ENCODE assay signal across 8 cellular contexts in genomic region chr11:132126973-132127900, GRCh38.
DNase-seq lines count a peak whose midpoint lies in the region; ATAC-seq and TF ChIP-seq lines count a peak whose summit lies in the region.

No MANE protein-coding gene starts in this region.

- no peaks in the 10 kb centered on the region for H3K4me1 ChIP-seq in prostate gland (replicated peaks)

- no peak for ATAC-seq in GM18511 (IDR thresholded peaks at IDR 0.05; ENCODE audit: unreplicated experiment)

- intact Hi-C loops in prostate gland (cut with DNase I): no loop called here
- intact Hi-C loops in activated T-helper 2 cell treated with anti-CD3 and anti-CD28 coated beads, Interferon-gamma antibody, Interleukin-2, Interleukin-4, amounts not matched to agents 10 μg/mL and 5 μg/mL and 100 μg/mL, durations not matched to agents 14 hours and 24 hours and 36 hours (cut with micrococcal nuclease): no loop called here

- H3K36me3 ChIP-seq in prostate gland: no peaks in the 10 kb centered on the region

- WGBS in prostate gland: 29% methylated on average over 19 of the region's 19 CpGs

- H3K27ac Mint-ChIP-seq in glutamatergic neuron (ENCODE audit: unreplicated experiment): peak overlapping the region; percentile 30
- no peak overlapping the region for H3K27ac Mint-ChIP-seq in activated T-helper 2 cell treated with anti-CD3 and anti-CD28 coated beads, Interferon-gamma antibody, Interleukin-2, Interleukin-4, amounts not matched to agents 10 μg/mL and 5 μg/mL and 100 μg/mL, durations not matched to agents 14 hours and 24 hours and 36 hours

- no peak overlapping the region for H3K27ac ChIP-seq in VCaP
- H3K27ac ChIP-seq in prostate gland: no peak overlapping the region

- DNase-seq in CD1c-positive myeloid dendritic cell (ENCODE audit: extremely low spot score) (peak; percentile 23), LNCaP clone FGC (ENCODE audit: low read depth) (no peak), glutamatergic neuron (no peak), prostate gland (ENCODE audit: low spot score) (no peak)
- no peak for DNase-seq in stimulated activated CD4-positive, alpha-beta T cell treated with anti-CD3 and anti-CD28 coated beads, Interleukin-2, amount 100 ng/mL, for 24 hours
- no peak for DNase-seq in activated T-helper 2 cell treated with anti-CD3 and anti-CD28 coated beads, Interferon-gamma antibody, Interleukin-2, Interleukin-4, amounts not matched to agents 10 μg/mL and 5 μg/mL and 100 μg/mL, durations not matched to agents 14 hours and 24 hours and 36 hours (ENCODE audit: low spot score)

- TF ChIP-seq CTCF in LNCaP clone FGC (IDR thresholded peaks at IDR 0.05; ENCODE audit: control insufficient read depth, extremely low read depth, insufficient read depth): peak; percentile 73
- peak; percentile 83 for TF ChIP-seq CTCF in VCaP (conservative IDR thresholded peaks at IDR 0.05)
- TF ChIP-seq CTCF in glutamatergic neuron (IDR thresholded peaks at IDR 0.05; ENCODE audit: partially characterized antibody, unreplicated experiment): no peak
- peak in 3 of 4 experiments; percentile 5 to 14 (median 7) for TF ChIP-seq CTCF in prostate gland (IDR thresholded peaks at IDR 0.05)

- H3K9me3 Mint-ChIP-seq in glutamatergic neuron (ENCODE audit: unreplicated experiment): no peaks in the 10 kb centered on the region
- no peaks in the 10 kb centered on the region for H3K9me3 Mint-ChIP-seq in activated T-helper 2 cell treated with anti-CD3 and anti-CD28 coated beads, Interferon-gamma antibody, Interleukin-2, Interleukin-4, amounts not matched to agents 10 μg/mL and 5 μg/mL and 100 μg/mL, durations not matched to agents 14 hours and 24 hours and 36 hours

- no peak overlapping the region for H3K4me3 Mint-ChIP-seq in glutamatergic neuron (ENCODE audit: unreplicated experiment)
- H3K4me3 Mint-ChIP-seq in activated T-helper 2 cell treated with anti-CD3 and anti-CD28 coated beads, Interferon-gamma antibody, Interleukin-2, Interleukin-4, amounts not matched to agents 10 μg/mL and 5 μg/mL and 100 μg/mL, durations not matched to agents 14 hours and 24 hours and 36 hours (ENCODE audit: low read depth): no peak overlapping the region

- no peak for TF ChIP-seq POLR2A in prostate gland (IDR thresholded peaks at IDR 0.05)

- H3K27me3 Mint-ChIP-seq in glutamatergic neuron (ENCODE audit: unreplicated experiment): peaks cover 3% of the 10 kb centered on the region
- H3K27me3 Mint-ChIP-seq in activated T-helper 2 cell treated with anti-CD3 and anti-CD28 coated beads, Interferon-gamma antibody, Interleukin-2, Interleukin-4, amounts not matched to agents 10 μg/mL and 5 μg/mL and 100 μg/mL, durations not matched to agents 14 hours and 24 hours and 36 hours (ENCODE audit: low read depth): no peaks in the 10 kb centered on the region

- no peaks in the 10 kb centered on the region for H3K36me3 Mint-ChIP-seq in glutamatergic neuron (ENCODE audit: unreplicated experiment)
- H3K36me3 Mint-ChIP-seq in activated T-helper 2 cell treated with anti-CD3 and anti-CD28 coated beads, Interferon-gamma antibody, Interleukin-2, Interleukin-4, amounts not matched to agents 10 μg/mL and 5 μg/mL and 100 μg/mL, durations not matched to agents 14 hours and 24 hours and 36 hours (ENCODE audit: low read depth): no peaks in the 10 kb centered on the region

- H3K4me3 ChIP-seq in LNCaP clone FGC (ENCODE audit: low read depth, low read length) (no peak overlapping the region), prostate gland (no peak overlapping the region)

- no peaks in the 10 kb centered on the region for H3K9me3 ChIP-seq in prostate gland

- H3K4me1 Mint-ChIP-seq in glutamatergic neuron (ENCODE audit: low read depth, unreplicated experiment): peaks cover 7% of the 10 kb centered on the region
- no peaks in the 10 kb centered on the region for H3K4me1 Mint-ChIP-seq in activated T-helper 2 cell treated with anti-CD3 and anti-CD28 coated beads, Interferon-gamma antibody, Interleukin-2, Interleukin-4, amounts not matched to agents 10 μg/mL and 5 μg/mL and 100 μg/mL, durations not matched to agents 14 hours and 24 hours and 36 hours (ENCODE audit: low read depth)

- H3K27me3 ChIP-seq in prostate gland (replicated peaks; ENCODE audit: insufficient read depth): no peaks in the 10 kb centered on the region
